In the genomic region with DNA sequence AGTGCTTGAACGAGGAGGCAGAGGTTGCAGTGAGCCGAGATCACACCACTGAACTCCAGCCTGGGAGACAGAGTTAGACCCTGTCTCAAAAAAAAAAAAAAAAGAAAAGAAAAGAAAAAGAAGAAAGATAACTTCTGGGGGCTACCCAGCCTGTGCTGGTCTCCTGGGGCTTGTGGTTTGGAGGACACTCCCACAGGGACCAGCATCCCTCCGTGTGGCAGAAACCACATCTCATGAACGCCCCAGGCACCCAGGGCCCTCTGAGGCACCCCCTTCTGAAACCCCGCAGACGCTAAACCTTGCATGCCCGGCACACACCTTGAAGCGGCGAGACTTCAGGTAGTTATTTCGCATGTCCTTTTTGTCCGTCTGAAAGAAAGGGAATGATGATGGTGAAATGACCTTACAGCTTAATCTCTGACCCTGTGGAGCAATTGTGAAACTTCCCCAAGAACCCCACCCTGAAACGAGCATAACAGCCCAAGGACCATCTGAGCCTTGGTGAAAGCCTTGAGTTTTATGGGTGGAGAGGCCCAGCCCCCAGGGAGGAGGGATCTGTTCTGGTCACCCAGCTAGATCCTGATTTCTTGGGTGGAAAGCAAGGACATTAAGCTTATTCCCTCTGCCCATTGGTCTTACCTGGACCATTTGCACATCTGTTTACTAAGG, we compare ENCODE assay signal across 28 cellular contexts. TPM values are rescaled to one million over a fixed set of nuclear protein-coding genes. Genes with fewer than 3 reads are reported as not detected.
"Had no signal": no experiment of that assay in that cellular context is flagged by ENCODE, and none has a peak within 500 bp of the region (broad histone marks: within the 10 kb centered on the region; RNA-seq: fewer than 3 reads in every experiment).

No MANE protein-coding gene starts in this region.

- H3K4me1 Mint-ChIP-seq: activated CD8-positive, alpha-beta memory T cell treated with anti-CD3 and anti-CD28 coated beads, Interleukin-2, amount 10 ng/mL, durations not matched to agents 7 days and 5 days; activated naive CD4-positive, alpha-beta T cell treated with anti-CD3 and anti-CD28 coated beads, Interleukin-2, amount 50 U/mL, for 24 hours had no signal

- H3K9me3 ChIP-seq: breast epithelium, SJSA1 had no signal

- H3K27me3 Mint-ChIP-seq: activated naive CD4-positive, alpha-beta T cell treated with anti-CD3 and anti-CD28 coated beads, Interleukin-2, amount 50 U/mL, for 24 hours; activated T-cell treated with anti-CD3 and anti-CD28 coated beads, Interleukin-2, amount 50 U/mL, for 24 hours had no signal

- DNase-seq: activated CD4-positive, CD25-positive, alpha-beta regulatory T cell; activated CD8-positive, alpha-beta memory T cell treated with anti-CD3 and anti-CD28 coated beads, Interleukin-2, amount 10 ng/mL, durations not matched to agents 7 days and 5 days; activated effector memory CD4-positive, alpha-beta T cell treated with Interleukin-2 at 50 U/mL for 16 hours; activated naive CD4-positive, alpha-beta T cell; activated T-cell treated with anti-CD3 and anti-CD28 coated beads, Interleukin-2, amount 50 U/mL, for 24 hours; aorta; central memory CD4-positive, alpha-beta T cell; Kasumi-1; KBM-7; NCI-H1105 treated with DMSO at 0.1 percent for 48 hours; NCI-H1436 treated with DMSO at 0.1 percent for 48 hours; NCI-H187; NCI-H2081; NCI-H510A treated with DMSO at 0.1 percent for 48 hours; NCI-H69; NK-92 treated with Interleukin-12 subunit alpha and Interleukin-12 subunit beta, amount 100 ng/mL, for 24 hours; RPMI8226; SHP77; T-helper 2 cell; T1000 had no signal

- ATAC-seq: activated CD8-positive, alpha-beta memory T cell treated with anti-CD3 and anti-CD28 coated beads, Interleukin-2, amount 10 ng/mL, durations not matched to agents 7 days and 5 days; SK-N-SH treated with all-trans-retinoic acid at 6 μM for 48 hours had no signal

- H3K9me3 Mint-ChIP-seq: activated naive CD4-positive, alpha-beta T cell treated with anti-CD3 and anti-CD28 coated beads, Interleukin-2, amount 50 U/mL, for 24 hours; activated T-cell treated with anti-CD3 and anti-CD28 coated beads, Interleukin-2, amount 50 U/mL, for 24 hours; activated T-helper 1 cell treated with anti-CD3 and anti-CD28 coated beads, Interleukin-12 subunit alpha, Interleukin-12 subunit beta, Interleukin-2, Interleukin-4 antibody, amounts not matched to agents 30 ng/mL and 10 ng/mL and 1 ng/mL, durations not matched to agents 14 hours and 24 hours and 36 hours had no signal

- H3K36me3 ChIP-seq: breast epithelium, SJSA1 had no signal

- H3K36me3 Mint-ChIP-seq: activated CD8-positive, alpha-beta memory T cell treated with anti-CD3 and anti-CD28 coated beads, Interleukin-2, amount 10 ng/mL, durations not matched to agents 7 days and 5 days; activated naive CD4-positive, alpha-beta T cell treated with anti-CD3 and anti-CD28 coated beads, Interleukin-2, amount 50 U/mL, for 24 hours had no signal

- H3K4me3 ChIP-seq: breast epithelium, coronary artery, SJSA1 had no signal

- H3K4me1 ChIP-seq: breast epithelium, SJSA1 had no signal

- H3K27me3 ChIP-seq: breast epithelium, SJSA1 had no signal

- H3K27ac Mint-ChIP-seq: activated CD8-positive, alpha-beta memory T cell treated with anti-CD3 and anti-CD28 coated beads, Interleukin-2, amount 10 ng/mL, durations not matched to agents 7 days and 5 days; activated naive CD4-positive, alpha-beta T cell treated with anti-CD3 and anti-CD28 coated beads, Interleukin-2, amount 50 U/mL, for 24 hours; activated T-cell treated with anti-CD3 and anti-CD28 coated beads, Interleukin-2, amount 50 U/mL, for 24 hours; activated T-helper 1 cell treated with anti-CD3 and anti-CD28 coated beads, Interleukin-12 subunit alpha, Interleukin-12 subunit beta, Interleukin-2, Interleukin-4 antibody, amounts not matched to agents 30 ng/mL and 10 ng/mL and 1 ng/mL, durations not matched to agents 14 hours and 24 hours and 36 hours had no signal

- H3K4me3 Mint-ChIP-seq: activated CD8-positive, alpha-beta memory T cell treated with anti-CD3 and anti-CD28 coated beads, Interleukin-2, amount 10 ng/mL, durations not matched to agents 7 days and 5 days; activated naive CD4-positive, alpha-beta T cell treated with anti-CD3 and anti-CD28 coated beads, Interleukin-2, amount 50 U/mL, for 24 hours; activated T-cell treated with anti-CD3 and anti-CD28 coated beads, Interleukin-2, amount 50 U/mL, for 24 hours; activated T-helper 1 cell treated with anti-CD3 and anti-CD28 coated beads, Interleukin-12 subunit alpha, Interleukin-12 subunit beta, Interleukin-2, Interleukin-4 antibody, amounts not matched to agents 30 ng/mL and 10 ng/mL and 1 ng/mL, durations not matched to agents 14 hours and 24 hours and 36 hours had no signal

- H3K27ac ChIP-seq: breast epithelium, coronary artery, SJSA1, VCaP had no signal

RNA-seq across cellular contexts. Expression of gene CNGB1, which starts 55.0 kb away (rescaled TPM):
- total RNA-seq: activated CD8-positive, alpha-beta memory T cell treated with anti-CD3 and anti-CD28 coated beads, Interleukin-2, amount 10 ng/mL, durations not matched to agents 7 days and 5 days; activated T-helper 1 cell treated with anti-CD3 and anti-CD28 coated beads, Interleukin-12 subunit alpha, Interleukin-12 subunit beta, Interleukin-2, Interleukin-4 antibody, amounts not matched to agents 30 ng/mL and 10 ng/mL and 1 ng/mL, durations not matched to agents 14 hours and 24 hours and 36 hours; aorta; breast epithelium; chondrocyte had no signal
- polyA plus RNA-seq: aorta had no signal
